In genomic region chr21:33588485-33589335, GRCh38 we compare ENCODE assay signal across 1 cellular context.
A peak's percentile ranks its signal among the peaks of the same experiment; 100 is the strongest.
TF ChIP-seq lines count a peak whose summit lies in the region.

A gene with protein sequence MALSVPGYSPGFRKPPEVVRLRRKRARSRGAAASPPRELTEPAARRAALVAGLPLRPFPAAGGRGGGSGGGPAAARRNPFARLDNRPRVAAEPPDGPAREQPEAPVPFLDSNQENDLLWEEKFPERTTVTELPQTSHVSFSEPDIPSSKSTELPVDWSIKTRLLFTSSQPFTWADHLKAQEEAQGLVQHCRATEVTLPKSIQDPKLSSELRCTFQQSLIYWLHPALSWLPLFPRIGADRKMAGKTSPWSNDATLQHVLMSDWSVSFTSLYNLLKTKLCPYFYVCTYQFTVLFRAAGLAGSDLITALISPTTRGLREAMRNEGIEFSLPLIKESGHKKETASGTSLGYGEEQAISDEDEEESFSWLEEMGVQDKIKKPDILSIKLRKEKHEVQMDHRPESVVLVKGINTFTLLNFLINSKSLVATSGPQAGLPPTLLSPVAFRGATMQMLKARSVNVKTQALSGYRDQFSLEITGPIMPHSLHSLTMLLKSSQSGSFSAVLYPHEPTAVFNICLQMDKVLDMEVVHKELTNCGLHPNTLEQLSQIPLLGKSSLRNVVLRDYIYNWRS (minus strand): TSS chr21:33588684. CDS start chr21:33588641, 43 bp downstream.

TF ChIP-seq in HEK293, 187 proteins besides CTCF, POLR2A, EP300 and RAD21 (continued from another document and continues in another):
- TF ChIP-seq, protein P1, sequence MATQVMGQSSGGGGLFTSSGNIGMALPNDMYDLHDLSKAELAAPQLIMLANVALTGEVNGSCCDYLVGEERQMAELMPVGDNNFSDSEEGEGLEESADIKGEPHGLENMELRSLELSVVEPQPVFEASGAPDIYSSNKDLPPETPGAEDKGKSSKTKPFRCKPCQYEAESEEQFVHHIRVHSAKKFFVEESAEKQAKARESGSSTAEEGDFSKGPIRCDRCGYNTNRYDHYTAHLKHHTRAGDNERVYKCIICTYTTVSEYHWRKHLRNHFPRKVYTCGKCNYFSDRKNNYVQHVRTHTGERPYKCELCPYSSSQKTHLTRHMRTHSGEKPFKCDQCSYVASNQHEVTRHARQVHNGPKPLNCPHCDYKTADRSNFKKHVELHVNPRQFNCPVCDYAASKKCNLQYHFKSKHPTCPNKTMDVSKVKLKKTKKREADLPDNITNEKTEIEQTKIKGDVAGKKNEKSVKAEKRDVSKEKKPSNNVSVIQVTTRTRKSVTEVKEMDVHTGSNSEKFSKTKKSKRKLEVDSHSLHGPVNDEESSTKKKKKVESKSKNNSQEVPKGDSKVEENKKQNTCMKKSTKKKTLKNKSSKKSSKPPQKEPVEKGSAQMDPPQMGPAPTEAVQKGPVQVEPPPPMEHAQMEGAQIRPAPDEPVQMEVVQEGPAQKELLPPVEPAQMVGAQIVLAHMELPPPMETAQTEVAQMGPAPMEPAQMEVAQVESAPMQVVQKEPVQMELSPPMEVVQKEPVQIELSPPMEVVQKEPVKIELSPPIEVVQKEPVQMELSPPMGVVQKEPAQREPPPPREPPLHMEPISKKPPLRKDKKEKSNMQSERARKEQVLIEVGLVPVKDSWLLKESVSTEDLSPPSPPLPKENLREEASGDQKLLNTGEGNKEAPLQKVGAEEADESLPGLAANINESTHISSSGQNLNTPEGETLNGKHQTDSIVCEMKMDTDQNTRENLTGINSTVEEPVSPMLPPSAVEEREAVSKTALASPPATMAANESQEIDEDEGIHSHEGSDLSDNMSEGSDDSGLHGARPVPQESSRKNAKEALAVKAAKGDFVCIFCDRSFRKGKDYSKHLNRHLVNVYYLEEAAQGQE (tag by site-specific recombination; IDR thresholded peaks at IDR 0.05): 0 out of 2 replicates have a peak, but pooled peaks have one; percentile 35
- 0 out of 2 replicates have a peak, but pooled peaks have one; percentile 32 for TF ChIP-seq WT1 (tag by site-specific recombination; IDR thresholded peaks at IDR 0.05)
- TF ChIP-seq ZBTB17 (tag by site-specific recombination; IDR thresholded peaks at IDR 0.05): peak; percentile 94
- TF ChIP-seq HOXC10 (CRISPR knock-in tag; IDR thresholded peaks at IDR 0.05): no peak
- TF ChIP-seq PRDM1 (tag by site-specific recombination; IDR thresholded peaks at IDR 0.05): peak; percentile 74
- peak; percentile 82 for TF ChIP-seq PATZ1 (tag by site-specific recombination; IDR thresholded peaks at IDR 0.05)
- 0 out of 2 replicates have a peak, but pooled peaks have one; percentile 27 for TF ChIP-seq ZNF366 (tag by site-specific recombination; conservative IDR thresholded peaks at IDR 0.05)
- TF ChIP-seq ZBTB26 (tag by site-specific recombination; optimal IDR thresholded peaks at IDR 0.05): peak; percentile 62
- peak; percentile 64 for TF ChIP-seq KLF16 (tag by site-specific recombination; IDR thresholded peaks at IDR 0.05)
- TF ChIP-seq ZNF335 (tag by site-specific recombination; conservative IDR thresholded peaks at IDR 0.05): peak; percentile 65
- TF ChIP-seq ZNF391 (tag by site-specific recombination; IDR thresholded peaks at IDR 0.05; ENCODE audit: borderline replicate concordance, low read depth): peak; percentile 51; the same call in 1 of the 2 replicates
- peak; percentile 82 for TF ChIP-seq KLF10 (tag by site-specific recombination; IDR thresholded peaks at IDR 0.05)
- no peak for TF ChIP-seq ZNF843 (tag by site-specific recombination; IDR thresholded peaks at IDR 0.05)
- no peak for TF ChIP-seq YY2 (tag by site-specific recombination; IDR thresholded peaks at IDR 0.05)
- TF ChIP-seq ZNF610 (tag by site-specific recombination; IDR thresholded peaks at IDR 0.05; ENCODE audit: borderline replicate concordance): no peak
- peak; percentile 73 for TF ChIP-seq ZNF629 (tag by site-specific recombination; IDR thresholded peaks at IDR 0.05)
- peak; percentile 65; the same call in 1 of the 2 replicates for TF ChIP-seq ZNF24 (tag by site-specific recombination; IDR thresholded peaks at IDR 0.05)
- peak; percentile 62 for TF ChIP-seq ZXDB (tag by site-specific recombination; IDR thresholded peaks at IDR 0.05)
- TF ChIP-seq KLF1 (tag by site-specific recombination; IDR thresholded peaks at IDR 0.05): peak; percentile 65; the same call in 1 of the 2 replicates
- no peak for TF ChIP-seq ZNF292 (tag by site-specific recombination; IDR thresholded peaks at IDR 0.05; ENCODE audit: borderline replicate concordance, low read depth)
- TF ChIP-seq, protein P2, sequence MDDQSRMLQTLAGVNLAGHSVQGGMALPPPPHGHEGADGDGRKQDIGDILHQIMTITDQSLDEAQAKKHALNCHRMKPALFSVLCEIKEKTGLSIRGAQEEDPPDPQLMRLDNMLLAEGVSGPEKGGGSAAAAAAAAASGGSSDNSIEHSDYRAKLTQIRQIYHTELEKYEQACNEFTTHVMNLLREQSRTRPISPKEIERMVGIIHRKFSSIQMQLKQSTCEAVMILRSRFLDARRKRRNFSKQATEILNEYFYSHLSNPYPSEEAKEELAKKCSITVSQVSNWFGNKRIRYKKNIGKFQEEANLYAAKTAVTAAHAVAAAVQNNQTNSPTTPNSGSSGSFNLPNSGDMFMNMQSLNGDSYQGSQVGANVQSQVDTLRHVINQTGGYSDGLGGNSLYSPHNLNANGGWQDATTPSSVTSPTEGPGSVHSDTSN (CRISPR knock-in tag; IDR thresholded peaks at IDR 0.05): peak; percentile 72; the same call in 1 of the 2 replicates
- TF ChIP-seq ZNF114 (tag by site-specific recombination; IDR thresholded peaks at IDR 0.05): no peak
- TF ChIP-seq ZIC2 (tag by site-specific recombination; IDR thresholded peaks at IDR 0.05): peak; percentile 59
- TF ChIP-seq, protein P3, sequence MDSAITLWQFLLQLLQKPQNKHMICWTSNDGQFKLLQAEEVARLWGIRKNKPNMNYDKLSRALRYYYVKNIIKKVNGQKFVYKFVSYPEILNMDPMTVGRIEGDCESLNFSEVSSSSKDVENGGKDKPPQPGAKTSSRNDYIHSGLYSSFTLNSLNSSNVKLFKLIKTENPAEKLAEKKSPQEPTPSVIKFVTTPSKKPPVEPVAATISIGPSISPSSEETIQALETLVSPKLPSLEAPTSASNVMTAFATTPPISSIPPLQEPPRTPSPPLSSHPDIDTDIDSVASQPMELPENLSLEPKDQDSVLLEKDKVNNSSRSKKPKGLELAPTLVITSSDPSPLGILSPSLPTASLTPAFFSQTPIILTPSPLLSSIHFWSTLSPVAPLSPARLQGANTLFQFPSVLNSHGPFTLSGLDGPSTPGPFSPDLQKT (IDR thresholded peaks at IDR 0.05; ENCODE audit: borderline replicate concordance, low read depth, low read length): no peak
- peak; percentile 6; the same call in 1 of the 2 replicates for TF ChIP-seq ZNF184 (tag by site-specific recombination; IDR thresholded peaks at IDR 0.05)
- TF ChIP-seq ZNF600 (tag by site-specific recombination; IDR thresholded peaks at IDR 0.05): peak; percentile 89
- 0 out of 2 replicates have a peak, but pooled peaks have one; percentile 39 for TF ChIP-seq KLF17 (tag by site-specific recombination; IDR thresholded peaks at IDR 0.05)
- peak; percentile 83 for TF ChIP-seq ZFHX2 (tag by site-specific recombination; conservative IDR thresholded peaks at IDR 0.05)
- TF ChIP-seq OSR2 (tag by site-specific recombination; IDR thresholded peaks at IDR 0.05): peak; percentile 81
- peak; percentile 38; the same call in 1 of the 2 replicates for TF ChIP-seq YY1 (tag by site-specific recombination; IDR thresholded peaks at IDR 0.05)
- peak; percentile 39 for TF ChIP-seq SP2 (tag by site-specific recombination; IDR thresholded peaks at IDR 0.05)
- TF ChIP-seq MYNN (tag by site-specific recombination; IDR thresholded peaks at IDR 0.05; ENCODE audit: borderline replicate concordance): no peak
- TF ChIP-seq ZNF174 (tag by site-specific recombination; IDR thresholded peaks at IDR 0.05): no peak
- TF ChIP-seq ZNF324 (tag by site-specific recombination; IDR thresholded peaks at IDR 0.05): peak; percentile 73
- TF ChIP-seq RBAK (tag by site-specific recombination; IDR thresholded peaks at IDR 0.05): no peak
- TF ChIP-seq KLF9 (tag by site-specific recombination; IDR thresholded peaks at IDR 0.05; ENCODE audit: low read depth): peak; percentile 80
- no peak for TF ChIP-seq ZBTB49 (tag by site-specific recombination; IDR thresholded peaks at IDR 0.05; ENCODE audit: low read depth)
- no peak for TF ChIP-seq ZNF350 (tag by site-specific recombination; IDR thresholded peaks at IDR 0.05)
- peak; percentile 90 for TF ChIP-seq ZBTB8A (tag by site-specific recombination; IDR thresholded peaks at IDR 0.05)
- TF ChIP-seq, protein P4, sequence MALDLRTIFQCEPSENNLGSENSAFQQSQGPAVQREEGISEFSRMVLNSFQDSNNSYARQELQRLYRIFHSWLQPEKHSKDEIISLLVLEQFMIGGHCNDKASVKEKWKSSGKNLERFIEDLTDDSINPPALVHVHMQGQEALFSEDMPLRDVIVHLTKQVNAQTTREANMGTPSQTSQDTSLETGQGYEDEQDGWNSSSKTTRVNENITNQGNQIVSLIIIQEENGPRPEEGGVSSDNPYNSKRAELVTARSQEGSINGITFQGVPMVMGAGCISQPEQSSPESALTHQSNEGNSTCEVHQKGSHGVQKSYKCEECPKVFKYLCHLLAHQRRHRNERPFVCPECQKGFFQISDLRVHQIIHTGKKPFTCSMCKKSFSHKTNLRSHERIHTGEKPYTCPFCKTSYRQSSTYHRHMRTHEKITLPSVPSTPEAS (tag by site-specific recombination; IDR thresholded peaks at IDR 0.05): no peak
- 0 out of 2 replicates have a peak, but pooled peaks have one; percentile 42 for TF ChIP-seq BCL11A (tag by site-specific recombination; IDR thresholded peaks at IDR 0.05; ENCODE audit: low read depth)
- TF ChIP-seq ZSCAN30 (tag by site-specific recombination; IDR thresholded peaks at IDR 0.05): peak; percentile 79; the same call in 1 of the 2 replicates
- TF ChIP-seq IKZF3 (tag by site-specific recombination; IDR thresholded peaks at IDR 0.05): peak; percentile 77
- TF ChIP-seq KLF8 (tag by site-specific recombination; IDR thresholded peaks at IDR 0.05): peak; percentile 87
